In the genomic region with DNA sequence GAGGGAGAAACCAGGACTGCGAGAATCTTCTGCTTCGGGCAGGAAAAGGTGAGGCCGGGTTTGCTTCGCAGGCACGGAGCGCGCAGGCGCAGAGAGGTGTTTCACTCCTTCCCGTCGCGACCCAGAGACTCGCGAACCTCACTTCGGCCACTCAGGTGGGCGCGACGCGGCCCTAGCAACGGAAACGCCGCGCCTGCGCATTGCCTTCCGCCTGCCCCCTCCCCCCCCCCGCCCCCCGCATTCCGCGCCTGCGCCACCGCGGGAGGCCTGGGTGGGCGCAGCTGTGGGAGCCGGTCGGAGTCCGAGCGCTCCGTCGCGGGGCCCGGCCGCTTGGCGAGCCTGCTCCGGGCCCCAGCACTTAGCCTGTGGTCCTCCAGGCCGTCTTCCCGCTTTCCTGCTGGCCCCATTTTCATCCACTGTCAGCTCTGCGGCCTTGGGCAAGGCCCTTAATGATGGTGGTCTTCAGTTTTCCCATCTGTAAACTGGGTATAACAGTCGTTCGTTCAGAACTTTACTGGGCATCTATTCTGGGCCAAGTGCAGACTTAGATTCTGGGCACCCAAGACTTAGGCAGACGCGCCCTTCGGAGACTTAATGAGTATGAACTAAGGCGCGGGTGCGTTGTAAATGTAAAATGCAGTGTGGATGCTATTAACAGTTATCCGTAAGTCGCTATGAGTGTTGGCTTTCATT, we compare ENCODE assay signal across 8 cellular contexts.
DNase-seq lines count a peak whose midpoint lies in the region; ATAC-seq lines count a peak whose summit lies in the region.

No MANE protein-coding gene starts in this region.

- intact Hi-C loops in Right ventricle myocardium inferior (cut with DNase I) (no loop called here), cardiac septum (cut with DNase I) (no loop called here)

- DNase-seq in Right ventricle myocardium inferior (ENCODE audit: missing footprints) (peak; percentile 75), cardiac septum (ENCODE audit: low spot score) (no peak), amniotic epithelial cell (ENCODE audit: low read depth) (peak; percentile 24), mesenteric fat pad (ENCODE audit: low spot score) (no peak), OCI-M2 (lab: John Stamatoyannopoulos, UW; ENCODE audit: unreplicated experiment) (no peak)
- peak; percentile 52 for DNase-seq in stimulated activated CD4-positive, alpha-beta T cell treated with anti-CD3 and anti-CD28 coated beads, Interleukin-12 subunit alpha, Interleukin-12 subunit beta, amount 100 ng/mL, for 4 hours

- H3K4me3 ChIP-seq in iPS-18c (ENCODE audit: insufficient read depth, low read depth, low read length) = peak overlapping the region; percentile 57

- ATAC-seq in Right ventricle myocardium inferior (peak; percentile 65), HG02610 (IDR thresholded peaks at IDR 0.05; ENCODE audit: unreplicated experiment) (no peak)

- no peaks in the 10 kb centered on the region for H3K9me3 ChIP-seq in iPS-18c (ENCODE audit: control insufficient read depth, insufficient read depth, low read length)

Comparison
In these comparisons a context has a peak if more than half of its experiments do, and no peak if none do; other contexts are left out.
1. DNase-seq: peak in Right ventricle myocardium inferior (single experiment), amniotic epithelial cell (single experiment) and stimulated activated CD4-positive, alpha-beta T cell treated with anti-CD3 and anti-CD28 coated beads, Interleukin-12 subunit alpha, Interleukin-12 subunit beta, amount 100 ng/mL, for 4 hours (single experiment); none in cardiac septum (single experiment), mesenteric fat pad (single experiment) and OCI-M2 (single experiment).